ENCODE assay signal across 13 cellular contexts in genomic region chr17:37700881-37701280, GRCh38. TPM values are rescaled to one million over a fixed set of nuclear protein-coding genes. Genes with fewer than 3 reads are reported as not detected.
"Had no signal": no experiment of that assay in that cellular context is flagged by ENCODE, and none has a peak within 500 bp of the region (broad histone marks: within the 10 kb centered on the region; RNA-seq: fewer than 3 reads in every experiment).

No MANE protein-coding gene starts in this region.

- H3K27ac ChIP-seq: brain microvascular endothelial cell had no signal

- H3K27me3 ChIP-seq: brain microvascular endothelial cell, pancreas had no signal

- H3K27ac Mint-ChIP-seq: natural killer cell; stimulated activated naive CD8-positive, alpha-beta T cell treated with anti-CD3 and anti-CD28 coated beads, Interleukin-15, Interleukin-2, amounts not matched to agents 100 ng/mL and 50 ng/mL, for 24 hours; T-helper 1 cell treated with Interleukin-12 subunit alpha and Interleukin-12 subunit beta and Interleukin-4 antibody, amounts not matched to agents 30 μg/mL and 1 μg/mL, for 36 hours had no signal

- DNase-seq: brain microvascular endothelial cell, cortex of kidney, foreskin melanocyte, glutamatergic neuron, kidney, natural killer cell had no signal

- H3K9me3 ChIP-seq: pancreas had no signal

- H3K36me3 Mint-ChIP-seq: natural killer cell had no signal

- H3K36me3 ChIP-seq: brain microvascular endothelial cell had no signal

- H3K9me3 Mint-ChIP-seq: activated CD4-positive, alpha-beta T cell treated with anti-CD3 and anti-CD28 coated beads, Interleukin-2, amount 10 ng/mL, durations not matched to agents 24 days and 14 days; central memory CD8-positive, alpha-beta T cell; natural killer cell; stimulated activated naive CD8-positive, alpha-beta T cell treated with anti-CD3 and anti-CD28 coated beads, Interleukin-15, Interleukin-2, amounts not matched to agents 100 ng/mL and 50 ng/mL, for 24 hours; T-helper 1 cell treated with Interleukin-12 subunit alpha and Interleukin-12 subunit beta and Interleukin-4 antibody, amounts not matched to agents 30 μg/mL and 1 μg/mL, for 36 hours; type B pancreatic cell had no signal

- H3K4me3 ChIP-seq: pancreas had no signal

- H3K4me3 Mint-ChIP-seq: central memory CD8-positive, alpha-beta T cell; natural killer cell; stimulated activated naive CD8-positive, alpha-beta T cell treated with anti-CD3 and anti-CD28 coated beads, Interleukin-15, Interleukin-2, amounts not matched to agents 100 ng/mL and 50 ng/mL, for 24 hours; T-helper 1 cell treated with Interleukin-12 subunit alpha and Interleukin-12 subunit beta and Interleukin-4 antibody, amounts not matched to agents 30 μg/mL and 1 μg/mL, for 36 hours; type B pancreatic cell had no signal

- H3K4me1 Mint-ChIP-seq: central memory CD8-positive, alpha-beta T cell had no signal

RNA-seq across cellular contexts. Expression of gene HNF1B, which starts 44.0 kb away (rescaled TPM):
- total RNA-seq: aorta, natural killer cell had no signal
